Comparison of ENCODE assay signal across 34 cellular contexts in the genomic region with DNA sequence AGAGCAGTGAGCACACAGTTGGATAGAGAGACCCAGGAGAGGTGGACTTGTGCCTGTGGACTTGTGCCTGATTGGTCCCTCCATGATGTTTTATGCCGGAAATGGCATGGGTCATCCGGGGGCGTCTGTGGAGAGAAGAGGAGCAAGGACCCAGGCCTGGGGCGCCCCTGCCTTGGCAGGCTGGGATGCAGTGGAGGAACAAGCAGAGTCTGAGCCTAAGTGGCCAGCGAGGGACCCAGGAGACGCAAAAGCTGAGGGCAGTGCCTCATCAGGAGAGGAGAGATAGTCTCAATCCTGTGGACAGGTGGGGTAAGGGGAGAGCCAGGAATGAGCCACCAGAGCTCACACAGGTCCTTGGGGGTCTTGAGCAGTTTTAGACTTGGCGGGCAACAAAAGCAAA.
"Had no signal": no experiment of that assay in that cellular context is flagged by ENCODE, and none has a peak within 500 bp of the region (broad histone marks: within the 10 kb centered on the region; RNA-seq: fewer than 3 reads in every experiment).

No MANE protein-coding gene starts in this region.

- H3K27ac ChIP-seq: PC-9, RWPE1, VCaP had no signal

- H3K27ac Mint-ChIP-seq: activated B cell treated with CpG ODN at 0.5 μM for 24 hours; activated CD8-positive, alpha-beta T cell treated with anti-CD3 and anti-CD28 coated beads for 36 hours; activated naive CD4-positive, alpha-beta T cell treated with anti-CD3 and anti-CD28 coated beads, Interleukin-2, amount 10 ng/mL, durations not matched to agents 7 days and 5 days; activated T-helper 2 cell treated with anti-CD3 and anti-CD28 coated beads, Interferon-gamma antibody, Interleukin-2, Interleukin-4, amounts not matched to agents 10 μg/mL and 5 μg/mL and 100 μg/mL, durations not matched to agents 14 hours and 24 hours and 36 hours; T-cell had no signal

- H3K4me3 ChIP-seq: PC-9 had no signal

- H3K4me3 Mint-ChIP-seq: activated B cell treated with CpG ODN at 0.5 μM for 24 hours; activated CD8-positive, alpha-beta T cell treated with anti-CD3 and anti-CD28 coated beads for 36 hours; activated naive CD4-positive, alpha-beta T cell treated with anti-CD3 and anti-CD28 coated beads, Interleukin-2, amount 10 ng/mL, durations not matched to agents 7 days and 5 days; activated T-cell treated with anti-CD3 and anti-CD28 coated beads, Interleukin-2, amount 50 U/mL, for 72 hours; brain; T-cell had no signal

- H3K4me2 ChIP-seq: PC-9 had no signal

- ATAC-seq: activated CD8-positive, alpha-beta T cell treated with anti-CD3 and anti-CD28 coated beads for 36 hours; activated T-cell treated with anti-CD3 and anti-CD28 coated beads, Interleukin-2, amount 50 U/mL, for 72 hours; Right ventricle myocardium inferior; SK-N-SH treated with all-trans-retinoic acid at 6 μM for 48 hours; T-cell had no signal

- H3K27me3 Mint-ChIP-seq: activated CD8-positive, alpha-beta T cell treated with anti-CD3 and anti-CD28 coated beads for 36 hours; activated naive CD4-positive, alpha-beta T cell treated with anti-CD3 and anti-CD28 coated beads, Interleukin-2, amount 10 ng/mL, durations not matched to agents 7 days and 5 days; brain had no signal

- H3K36me3 Mint-ChIP-seq: activated naive CD4-positive, alpha-beta T cell treated with anti-CD3 and anti-CD28 coated beads, Interleukin-2, amount 10 ng/mL, durations not matched to agents 7 days and 5 days; brain; T-cell had no signal

- DNase-seq: activated B cell treated with CpG ODN at 0.5 μM for 24 hours; activated CD4-positive, alpha-beta T cell treated with anti-CD3 and anti-CD28 coated beads for 4 hours; activated CD4-positive, CD25-positive, alpha-beta regulatory T cell treated with anti-CD3 and anti-CD28 coated beads, Interleukin-2, amount 50 U/mL, for 72 hours; activated CD8-positive, alpha-beta T cell treated with anti-CD3 and anti-CD28 coated beads for 36 hours; activated gamma-delta T cell; activated naive CD4-positive, alpha-beta T cell treated with anti-CD3 and anti-CD28 coated beads, Interleukin-2, amount 10 ng/mL, durations not matched to agents 7 days and 5 days; activated T-cell treated with anti-CD3 and anti-CD28 coated beads, Interleukin-2, amount 50 U/mL, for 1 hour; activated T-cell treated with anti-CD3 and anti-CD28 coated beads, Interleukin-2, amount 50 U/mL, for 72 hours; anterior cingulate cortex; caudate nucleus; cerebellar nuclear complex; KG1; MM.1S; MV-4-11; NCI-H1092; NCI-H1436 treated with DMSO at 0.1 percent for 48 hours; NCI-H1694 treated with DMSO at 0.1 percent for 48 hours; NCI-H2029; NCI-H2171; NCI-H510A; NCI-H526; NCI-H748 treated with DMSO at 0.1 percent for 48 hours; NK-92 treated with Interleukin-12 subunit alpha and Interleukin-12 subunit beta, amount 100 ng/mL, for 24 hours; PC-9; SIG-M5; T-cell; T-helper 2 cell; T-helper 9 cell had no signal

- H3K4me1 Mint-ChIP-seq: activated B cell treated with CpG ODN at 0.5 μM for 24 hours; activated naive CD4-positive, alpha-beta T cell treated with anti-CD3 and anti-CD28 coated beads, Interleukin-2, amount 10 ng/mL, durations not matched to agents 7 days and 5 days had no signal

- H3K9me3 Mint-ChIP-seq: activated B cell treated with CpG ODN at 0.5 μM for 24 hours; activated CD8-positive, alpha-beta T cell treated with anti-CD3 and anti-CD28 coated beads for 36 hours; activated naive CD4-positive, alpha-beta T cell treated with anti-CD3 and anti-CD28 coated beads, Interleukin-2, amount 10 ng/mL, durations not matched to agents 7 days and 5 days; activated T-cell treated with anti-CD3 and anti-CD28 coated beads, Interleukin-2, amount 50 U/mL, for 72 hours; activated T-helper 2 cell treated with anti-CD3 and anti-CD28 coated beads, Interferon-gamma antibody, Interleukin-2, Interleukin-4, amounts not matched to agents 10 μg/mL and 5 μg/mL and 100 μg/mL, durations not matched to agents 14 hours and 24 hours and 36 hours; T-cell had no signal
